In the genomic region with DNA sequence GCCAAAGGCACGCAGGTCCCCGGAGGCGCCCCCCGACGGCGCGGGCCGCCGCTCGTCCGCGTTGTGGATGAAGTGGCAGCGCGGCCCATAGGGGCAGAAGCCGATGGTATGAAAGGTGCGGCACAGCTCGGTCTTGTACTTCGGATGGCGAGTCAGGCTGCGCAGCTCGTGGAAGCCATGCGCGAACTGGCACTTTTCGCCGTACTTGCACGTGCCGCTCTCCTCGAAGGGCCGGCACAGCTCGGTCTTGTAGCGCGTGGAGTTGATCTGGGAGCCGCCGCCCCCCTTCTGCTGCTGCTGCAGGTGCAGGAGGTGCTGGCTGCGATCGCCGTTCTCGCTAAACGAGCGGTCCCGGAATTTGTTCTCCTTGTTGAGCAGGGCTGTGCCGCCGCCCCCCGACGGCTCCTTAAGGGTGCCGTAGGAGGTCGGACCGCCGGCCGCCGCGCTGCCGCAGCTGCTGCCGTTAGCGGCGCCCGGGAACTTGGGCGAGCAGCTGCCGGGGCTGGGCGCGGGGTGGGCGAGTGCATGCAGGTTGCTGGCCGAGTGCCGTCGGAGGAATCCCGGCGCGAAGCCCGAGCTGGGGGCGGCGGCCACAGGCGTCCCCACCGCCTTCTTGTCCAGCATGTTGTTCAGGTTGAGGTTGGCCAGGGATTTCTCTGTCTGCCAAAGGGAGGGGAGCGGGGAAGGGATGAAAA, we compare ENCODE assay signal across 1 cellular context.
TF ChIP-seq lines count a peak whose summit lies in the region.

No MANE protein-coding gene starts in this region.

TF ChIP-seq in HepG2, 621 proteins besides CTCF, POLR2A, EP300 and RAD21 (continued from another document and continues in another):
- TF ChIP-seq ETV6 (CRISPR knock-in tag; conservative IDR thresholded peaks at IDR 0.05) (0 out of 2 replicates have a peak, but pooled peaks have one; percentile 37), ZNF678 (CRISPR knock-in tag; IDR thresholded peaks at IDR 0.05) (peak; percentile 27; the same call in 1 of the 2 replicates), CBX2 (IDR thresholded peaks at IDR 0.05; ENCODE audit: low read depth, low read length) (no peak), CBX2 (CRISPR knock-in tag; IDR thresholded peaks at IDR 0.05; ENCODE audit: low read depth) (no peak), WIZ (CRISPR knock-in tag; IDR thresholded peaks at IDR 0.05) (0 out of 2 replicates have a peak, but pooled peaks have one; percentile 58), ZNF496 (CRISPR knock-in tag; IDR thresholded peaks at IDR 0.05; ENCODE audit: insufficient replicate concordance) (no peak), ZNF263 (CRISPR knock-in tag; IDR thresholded peaks at IDR 0.05) (no peak), ZNF557 (CRISPR knock-in tag; IDR thresholded peaks at IDR 0.05) (peak; percentile 90), ZNF234 (CRISPR knock-in tag; conservative IDR thresholded peaks at IDR 0.05) (peak; percentile 72; the same call in 1 of the 2 replicates), GATAD2A (CRISPR knock-in tag; IDR thresholded peaks at IDR 0.05) (0 out of 2 replicates have a peak, but pooled peaks have one; percentile 20), PRDM10 (CRISPR knock-in tag; IDR thresholded peaks at IDR 0.05; ENCODE audit: low read depth) (no peak), FOSL1 (CRISPR knock-in tag; IDR thresholded peaks at IDR 0.05; ENCODE audit: borderline replicate concordance) (0 out of 2 replicates have a peak, but pooled peaks have one; percentile 29), HDAC2 (CRISPR knock-in tag; IDR thresholded peaks at IDR 0.05) (peak; percentile 48; the same call in 1 of the 2 replicates), EED (CRISPR knock-in tag; IDR thresholded peaks at IDR 0.05) (peak; percentile 12; the same call in 1 of the 2 replicates), SNAPC2 (CRISPR knock-in tag; IDR thresholded peaks at IDR 0.05) (peak; percentile 78; the same call in 1 of the 2 replicates), DNMT3B (CRISPR knock-in tag; conservative IDR thresholded peaks at IDR 0.05) (no peak), ZBTB26 (CRISPR knock-in tag; IDR thresholded peaks at IDR 0.05; ENCODE audit: borderline replicate concordance) (peak; percentile 22; the same call in 1 of the 2 replicates), ELK4 (CRISPR knock-in tag; IDR thresholded peaks at IDR 0.05; ENCODE audit: borderline replicate concordance) (no peak), ZNF780A (CRISPR knock-in tag; IDR thresholded peaks at IDR 0.05) (peak; percentile 31; the same call in 1 of the 2 replicates), NFKB2 (CRISPR knock-in tag; IDR thresholded peaks at IDR 0.05; ENCODE audit: borderline replicate concordance) (peak; percentile 76; the same call in 1 of the 2 replicates), RXRB (CRISPR knock-in tag; IDR thresholded peaks at IDR 0.05; ENCODE audit: borderline replicate concordance) (peak; percentile 11; the same call in 1 of the 2 replicates), ZNF451 (CRISPR knock-in tag; IDR thresholded peaks at IDR 0.05) (peak; percentile 61; the same call in 1 of the 2 replicates), PHF8 (CRISPR knock-in tag; IDR thresholded peaks at IDR 0.05) (peak; percentile 51), ZNF143 (CRISPR knock-in tag; IDR thresholded peaks at IDR 0.05) (0 out of 2 replicates have a peak, but pooled peaks have one; percentile 20), SRY (CRISPR knock-in tag; IDR thresholded peaks at IDR 0.05) (peak; percentile 81; the same call in 1 of the 2 replicates), ZNF598 (CRISPR knock-in tag; IDR thresholded peaks at IDR 0.05; ENCODE audit: borderline replicate concordance) (no peak), KMT2A (CRISPR knock-in tag; IDR thresholded peaks at IDR 0.05) (peak; percentile 89), ZNF703 (CRISPR knock-in tag; IDR thresholded peaks at IDR 0.05; ENCODE audit: borderline replicate concordance) (no peak), TMF1 (CRISPR knock-in tag; IDR thresholded peaks at IDR 0.05; ENCODE audit: low read depth) (peak; percentile 84), NAIF1 (CRISPR knock-in tag; IDR thresholded peaks at IDR 0.05; ENCODE audit: borderline replicate concordance) (peak; percentile 77; the same call in 1 of the 2 replicates), TEAD3 (CRISPR knock-in tag; optimal IDR thresholded peaks at IDR 0.05; ENCODE audit: borderline replicate concordance) (peak; percentile 16), HNF4G (IDR thresholded peaks at IDR 0.05; ENCODE audit: borderline replicate concordance, low read depth, low read length) (peak; percentile 33; the same call in 1 of the 2 replicates), HNF4G (CRISPR knock-in tag; IDR thresholded peaks at IDR 0.05; ENCODE audit: borderline replicate concordance, low read depth) (no peak), ZNF710 (CRISPR knock-in tag; IDR thresholded peaks at IDR 0.05; ENCODE audit: borderline replicate concordance) (peak; percentile 15; the same call in 1 of the 2 replicates), ZNF350 (CRISPR knock-in tag; IDR thresholded peaks at IDR 0.05; ENCODE audit: borderline replicate concordance, low read depth) (0 out of 2 replicates have a peak, but pooled peaks have one; percentile 12), SRSF4 (IDR thresholded peaks at IDR 0.05; ENCODE audit: low read depth, low read length, poor library complexity, severe bottlenecking) (peak; percentile 82)
- TF ChIP-seq, protein P1, sequence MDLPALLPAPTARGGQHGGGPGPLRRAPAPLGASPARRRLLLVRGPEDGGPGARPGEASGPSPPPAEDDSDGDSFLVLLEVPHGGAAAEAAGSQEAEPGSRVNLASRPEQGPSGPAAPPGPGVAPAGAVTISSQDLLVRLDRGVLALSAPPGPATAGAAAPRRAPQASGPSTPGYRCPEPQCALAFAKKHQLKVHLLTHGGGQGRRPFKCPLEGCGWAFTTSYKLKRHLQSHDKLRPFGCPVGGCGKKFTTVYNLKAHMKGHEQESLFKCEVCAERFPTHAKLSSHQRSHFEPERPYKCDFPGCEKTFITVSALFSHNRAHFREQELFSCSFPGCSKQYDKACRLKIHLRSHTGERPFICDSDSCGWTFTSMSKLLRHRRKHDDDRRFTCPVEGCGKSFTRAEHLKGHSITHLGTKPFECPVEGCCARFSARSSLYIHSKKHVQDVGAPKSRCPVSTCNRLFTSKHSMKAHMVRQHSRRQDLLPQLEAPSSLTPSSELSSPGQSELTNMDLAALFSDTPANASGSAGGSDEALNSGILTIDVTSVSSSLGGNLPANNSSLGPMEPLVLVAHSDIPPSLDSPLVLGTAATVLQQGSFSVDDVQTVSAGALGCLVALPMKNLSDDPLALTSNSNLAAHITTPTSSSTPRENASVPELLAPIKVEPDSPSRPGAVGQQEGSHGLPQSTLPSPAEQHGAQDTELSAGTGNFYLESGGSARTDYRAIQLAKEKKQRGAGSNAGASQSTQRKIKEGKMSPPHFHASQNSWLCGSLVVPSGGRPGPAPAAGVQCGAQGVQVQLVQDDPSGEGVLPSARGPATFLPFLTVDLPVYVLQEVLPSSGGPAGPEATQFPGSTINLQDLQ (CRISPR knock-in tag; IDR thresholded peaks at IDR 0.05) = 0 out of 2 replicates have a peak, but pooled peaks have one; percentile 73
- TF ChIP-seq, protein P2, sequence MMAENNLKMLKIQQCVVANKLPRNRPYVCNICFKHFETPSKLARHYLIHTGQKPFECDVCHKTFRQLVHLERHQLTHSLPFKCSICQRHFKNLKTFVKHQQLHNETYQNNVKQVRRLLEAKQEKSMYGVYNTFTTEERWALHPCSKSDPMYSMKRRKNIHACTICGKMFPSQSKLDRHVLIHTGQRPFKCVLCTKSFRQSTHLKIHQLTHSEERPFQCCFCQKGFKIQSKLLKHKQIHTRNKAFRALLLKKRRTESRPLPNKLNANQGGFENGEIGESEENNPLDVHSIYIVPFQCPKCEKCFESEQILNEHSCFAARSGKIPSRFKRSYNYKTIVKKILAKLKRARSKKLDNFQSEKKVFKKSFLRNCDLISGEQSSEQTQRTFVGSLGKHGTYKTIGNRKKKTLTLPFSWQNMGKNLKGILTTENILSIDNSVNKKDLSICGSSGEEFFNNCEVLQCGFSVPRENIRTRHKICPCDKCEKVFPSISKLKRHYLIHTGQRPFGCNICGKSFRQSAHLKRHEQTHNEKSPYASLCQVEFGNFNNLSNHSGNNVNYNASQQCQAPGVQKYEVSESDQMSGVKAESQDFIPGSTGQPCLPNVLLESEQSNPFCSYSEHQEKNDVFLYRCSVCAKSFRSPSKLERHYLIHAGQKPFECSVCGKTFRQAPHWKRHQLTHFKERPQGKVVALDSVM (CRISPR knock-in tag; IDR thresholded peaks at IDR 0.05) = no peak
- TF ChIP-seq, protein P3, sequence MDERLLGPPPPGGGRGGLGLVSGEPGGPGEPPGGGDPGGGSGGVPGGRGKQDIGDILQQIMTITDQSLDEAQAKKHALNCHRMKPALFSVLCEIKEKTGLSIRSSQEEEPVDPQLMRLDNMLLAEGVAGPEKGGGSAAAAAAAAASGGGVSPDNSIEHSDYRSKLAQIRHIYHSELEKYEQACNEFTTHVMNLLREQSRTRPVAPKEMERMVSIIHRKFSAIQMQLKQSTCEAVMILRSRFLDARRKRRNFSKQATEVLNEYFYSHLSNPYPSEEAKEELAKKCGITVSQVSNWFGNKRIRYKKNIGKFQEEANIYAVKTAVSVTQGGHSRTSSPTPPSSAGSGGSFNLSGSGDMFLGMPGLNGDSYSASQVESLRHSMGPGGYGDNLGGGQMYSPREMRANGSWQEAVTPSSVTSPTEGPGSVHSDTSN (CRISPR knock-in tag; IDR thresholded peaks at IDR 0.05) = no peak
- TF ChIP-seq, protein P4, sequence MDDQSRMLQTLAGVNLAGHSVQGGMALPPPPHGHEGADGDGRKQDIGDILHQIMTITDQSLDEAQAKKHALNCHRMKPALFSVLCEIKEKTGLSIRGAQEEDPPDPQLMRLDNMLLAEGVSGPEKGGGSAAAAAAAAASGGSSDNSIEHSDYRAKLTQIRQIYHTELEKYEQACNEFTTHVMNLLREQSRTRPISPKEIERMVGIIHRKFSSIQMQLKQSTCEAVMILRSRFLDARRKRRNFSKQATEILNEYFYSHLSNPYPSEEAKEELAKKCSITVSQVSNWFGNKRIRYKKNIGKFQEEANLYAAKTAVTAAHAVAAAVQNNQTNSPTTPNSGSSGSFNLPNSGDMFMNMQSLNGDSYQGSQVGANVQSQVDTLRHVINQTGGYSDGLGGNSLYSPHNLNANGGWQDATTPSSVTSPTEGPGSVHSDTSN (CRISPR knock-in tag; IDR thresholded peaks at IDR 0.05; ENCODE audit: borderline replicate concordance) = 0 out of 2 replicates have a peak, but pooled peaks have one; percentile 20
- TF ChIP-seq, protein P5, sequence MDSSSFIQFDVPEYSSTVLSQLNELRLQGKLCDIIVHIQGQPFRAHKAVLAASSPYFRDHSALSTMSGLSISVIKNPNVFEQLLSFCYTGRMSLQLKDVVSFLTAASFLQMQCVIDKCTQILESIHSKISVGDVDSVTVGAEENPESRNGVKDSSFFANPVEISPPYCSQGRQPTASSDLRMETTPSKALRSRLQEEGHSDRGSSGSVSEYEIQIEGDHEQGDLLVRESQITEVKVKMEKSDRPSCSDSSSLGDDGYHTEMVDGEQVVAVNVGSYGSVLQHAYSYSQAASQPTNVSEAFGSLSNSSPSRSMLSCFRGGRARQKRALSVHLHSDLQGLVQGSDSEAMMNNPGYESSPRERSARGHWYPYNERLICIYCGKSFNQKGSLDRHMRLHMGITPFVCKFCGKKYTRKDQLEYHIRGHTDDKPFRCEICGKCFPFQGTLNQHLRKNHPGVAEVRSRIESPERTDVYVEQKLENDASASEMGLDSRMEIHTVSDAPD (CRISPR knock-in tag; IDR thresholded peaks at IDR 0.05) = peak; percentile 58; the same call in 1 of the 2 replicates
